1 cellular context compared by ENCODE assay signal in genomic region chr1:35178295-35178695, GRCh38.
TF ChIP-seq lines count a peak whose summit lies in the region.

No MANE protein-coding gene starts in this region.

TF ChIP-seq in H1, 55 proteins besides CTCF, POLR2A, EP300 and RAD21:
- no peak for TF ChIP-seq SP1 (IDR thresholded peaks at IDR 0.05; ENCODE audit: low read depth, low read length)
- TF ChIP-seq POLR2AphosphoS5 (IDR thresholded peaks at IDR 0.05; ENCODE audit: low read depth, low read length) = peak; percentile 72
